In the genomic region with DNA sequence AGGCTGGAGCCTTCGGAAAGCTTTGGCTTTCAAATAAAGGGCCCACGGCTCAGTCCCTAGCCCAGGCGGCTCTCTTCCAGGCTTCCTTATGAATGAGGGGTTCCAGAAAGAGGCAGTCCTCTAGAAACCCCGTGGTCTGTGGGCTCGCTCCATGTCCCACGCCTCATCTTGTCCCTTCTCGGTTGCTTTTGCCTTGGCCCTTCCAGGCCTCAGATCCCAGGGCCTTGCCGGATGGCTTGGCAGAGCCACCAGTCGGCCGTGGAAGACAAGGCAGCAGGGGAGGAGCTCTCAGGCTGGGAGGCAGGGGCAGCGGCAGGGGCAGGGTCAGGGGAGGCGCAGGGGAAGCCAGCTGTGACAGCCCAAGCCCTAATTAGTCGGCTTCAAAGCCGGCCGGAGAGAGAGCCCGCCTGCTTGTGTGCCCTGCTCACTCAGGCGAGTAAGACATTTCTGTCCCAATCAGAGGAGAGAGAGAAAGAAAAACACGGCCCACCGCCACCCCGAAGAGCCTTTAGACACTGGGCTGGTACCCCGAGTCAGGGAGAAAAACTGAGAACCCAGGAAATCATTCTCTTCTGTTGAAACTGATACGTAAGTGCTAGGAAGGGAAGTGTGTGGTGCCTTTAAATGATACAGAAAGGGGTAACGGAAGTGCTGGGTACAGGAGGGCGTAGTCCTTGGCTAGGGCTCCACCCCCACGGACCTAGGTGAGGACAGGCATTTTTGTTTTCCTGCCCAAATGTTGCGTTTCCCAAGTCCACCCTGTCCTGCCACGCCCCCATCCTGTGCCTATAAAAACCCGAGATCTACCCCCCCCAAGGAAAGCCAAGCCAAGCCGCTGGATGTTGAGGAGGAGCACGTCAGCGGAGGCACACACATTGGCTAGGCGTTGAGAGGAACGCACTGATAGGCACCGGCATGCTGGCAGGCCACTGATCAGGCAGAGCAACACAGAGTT, we compare ENCODE assay signal across 1 cellular context.
TF ChIP-seq lines count a peak whose summit lies in the region.

No MANE protein-coding gene starts in this region.

TF ChIP-seq in H1, 55 proteins besides CTCF, POLR2A, EP300 and RAD21 (continued from another document):
- TF ChIP-seq, protein P1, sequence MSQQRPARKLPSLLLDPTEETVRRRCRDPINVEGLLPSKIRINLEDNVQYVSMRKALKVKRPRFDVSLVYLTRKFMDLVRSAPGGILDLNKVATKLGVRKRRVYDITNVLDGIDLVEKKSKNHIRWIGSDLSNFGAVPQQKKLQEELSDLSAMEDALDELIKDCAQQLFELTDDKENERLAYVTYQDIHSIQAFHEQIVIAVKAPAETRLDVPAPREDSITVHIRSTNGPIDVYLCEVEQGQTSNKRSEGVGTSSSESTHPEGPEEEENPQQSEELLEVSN (IDR thresholded peaks at IDR 0.05), result peak; percentile 50; the same call in 1 of the 2 replicates
- TF ChIP-seq TAF1 (IDR thresholded peaks at IDR 0.05; ENCODE audit: low read depth, low read length) (no peak), EGR1 (IDR thresholded peaks at IDR 0.05; ENCODE audit: borderline replicate concordance, low read depth, low read length) (no peak), CBX8 (IDR thresholded peaks at IDR 0.05; ENCODE audit: borderline replicate concordance, low read depth, low read length) (no peak), SIN3A (conservative IDR thresholded peaks at IDR 0.05 in 1 of 2, IDR thresholded peaks at IDR 0.05 in 1 of 2; ENCODE audit: low read depth in 1 of 2, low read length in 2 of 2) (0 out of 4 replicates have a peak, but pooled peaks of 1 of the 2 experiments have one; percentile 17), SIRT6 (IDR thresholded peaks at IDR 0.05; ENCODE audit: low read length) (no peak), NANOG (IDR thresholded peaks at IDR 0.05; ENCODE audit: insufficient read depth, low read depth, low read length, poor library complexity, severe bottlenecking) (no peak), ASH2L (IDR thresholded peaks at IDR 0.05; ENCODE audit: low read length) (peak; percentile 27)
